Comparison of ENCODE assay signal across 23 cellular contexts in genomic region chr13:39349391-39349790, GRCh38.
"Had no signal": no experiment of that assay in that cellular context is flagged by ENCODE, and none has a peak within 500 bp of the region (broad histone marks: within the 10 kb centered on the region; RNA-seq: fewer than 3 reads in every experiment).

No MANE protein-coding gene starts in this region.

- ATAC-seq: body of pancreas; gastroesophageal sphincter; lower lobe of right lung; psoas muscle; right lobe of liver; stimulated activated naive CD8-positive, alpha-beta T cell treated with anti-CD3 and anti-CD28 coated beads, Interleukin-15, amount 100 ng/mL, for 72 hours; T-cell had no signal

- H3K4me2 ChIP-seq: smooth muscle cell had no signal

- H3K36me3 ChIP-seq: colonic mucosa, gastroesophageal sphincter, lower lobe of right lung, right lobe of liver, suprapubic skin, transverse colon, uterus had no signal

- H3K4me3 Mint-ChIP-seq: activated B cell treated with CpG ODN at 0.5 μM for 24 hours; activated CD4-positive, alpha-beta memory T cell treated with anti-CD3 and anti-CD28 coated beads for 36 hours; activated naive CD8-positive, alpha-beta T cell treated with anti-CD3 and anti-CD28 coated beads for 36 hours; activated T-helper 1 cell treated with anti-CD3 and anti-CD28 coated beads, Interleukin-12 subunit alpha, Interleukin-12 subunit beta, Interleukin-2, Interleukin-4 antibody, amounts not matched to agents 30 ng/mL and 10 ng/mL and 1 ng/mL, durations not matched to agents 14 hours and 24 hours and 36 hours; central memory CD8-positive, alpha-beta T cell; nephron progenitor cell; stimulated activated naive CD8-positive, alpha-beta T cell treated with anti-CD3 and anti-CD28 coated beads, Interleukin-15, amount 100 ng/mL, for 72 hours; T-cell had no signal

- H3K4me1 Mint-ChIP-seq: activated B cell treated with CpG ODN at 0.5 μM for 24 hours; activated naive CD8-positive, alpha-beta T cell treated with anti-CD3 and anti-CD28 coated beads for 36 hours; central memory CD8-positive, alpha-beta T cell; stimulated activated naive CD8-positive, alpha-beta T cell treated with anti-CD3 and anti-CD28 coated beads, Interleukin-15, amount 100 ng/mL, for 72 hours; T-cell had no signal

- H3K27ac ChIP-seq: body of pancreas, colonic mucosa, lower lobe of right lung, psoas muscle, right lobe of liver, suprapubic skin, transverse colon, uterus had no signal

- H3K27me3 ChIP-seq: body of pancreas, colonic mucosa, gastroesophageal sphincter, right lobe of liver, suprapubic skin, transverse colon, uterus had no signal

- H3K27ac Mint-ChIP-seq: activated B cell treated with CpG ODN at 0.5 μM for 24 hours; activated CD4-positive, alpha-beta memory T cell treated with anti-CD3 and anti-CD28 coated beads for 36 hours; activated naive CD8-positive, alpha-beta T cell treated with anti-CD3 and anti-CD28 coated beads for 36 hours; activated T-helper 1 cell treated with anti-CD3 and anti-CD28 coated beads, Interleukin-12 subunit alpha, Interleukin-12 subunit beta, Interleukin-2, Interleukin-4 antibody, amounts not matched to agents 30 ng/mL and 10 ng/mL and 1 ng/mL, durations not matched to agents 14 hours and 24 hours and 36 hours; nephron progenitor cell; stimulated activated naive CD8-positive, alpha-beta T cell treated with anti-CD3 and anti-CD28 coated beads, Interleukin-15, amount 100 ng/mL, for 72 hours; T-cell had no signal

- H3K36me3 Mint-ChIP-seq: activated CD4-positive, alpha-beta memory T cell treated with anti-CD3 and anti-CD28 coated beads for 36 hours; activated naive CD8-positive, alpha-beta T cell treated with anti-CD3 and anti-CD28 coated beads for 36 hours; T-cell had no signal

- H3K4me3 ChIP-seq: body of pancreas, colonic mucosa, gastroesophageal sphincter, lower lobe of right lung, psoas muscle, right lobe of liver, smooth muscle cell, suprapubic skin, transverse colon, uterus had no signal

- H3K27me3 Mint-ChIP-seq: central memory CD8-positive, alpha-beta T cell had no signal

- DNase-seq: activated B cell treated with CpG ODN at 0.5 μM for 24 hours; activated CD4-positive, alpha-beta memory T cell treated with anti-CD3 and anti-CD28 coated beads for 36 hours; activated CD4-positive, alpha-beta T cell treated with anti-CD3 and anti-CD28 coated beads for 4 hours; activated naive CD8-positive, alpha-beta T cell treated with anti-CD3 and anti-CD28 coated beads for 36 hours; activated T-cell treated with anti-CD3 and anti-CD28 coated beads for 4 hours; amniotic stem cell; body of pancreas; colonic mucosa; erythroblast; lower lobe of right lung; nephron progenitor cell; psoas muscle; right lobe of liver; stimulated activated CD4-positive, alpha-beta T cell treated with anti-CD3 and anti-CD28 coated beads, Interleukin-4, amount 100 ng/mL, for 1 hour; stimulated activated naive CD8-positive, alpha-beta T cell treated with anti-CD3 and anti-CD28 coated beads, Interleukin-15, amount 100 ng/mL, for 72 hours; T-cell; transverse colon; uterus had no signal

- H3K4me1 ChIP-seq: body of pancreas, colonic mucosa, psoas muscle, right lobe of liver, suprapubic skin, uterus had no signal

- H3K9me3 Mint-ChIP-seq: activated B cell treated with CpG ODN at 0.5 μM for 24 hours; activated CD4-positive, alpha-beta memory T cell treated with anti-CD3 and anti-CD28 coated beads for 36 hours; activated naive CD8-positive, alpha-beta T cell treated with anti-CD3 and anti-CD28 coated beads for 36 hours; activated T-helper 1 cell treated with anti-CD3 and anti-CD28 coated beads, Interleukin-12 subunit alpha, Interleukin-12 subunit beta, Interleukin-2, Interleukin-4 antibody, amounts not matched to agents 30 ng/mL and 10 ng/mL and 1 ng/mL, durations not matched to agents 14 hours and 24 hours and 36 hours; central memory CD8-positive, alpha-beta T cell; stimulated activated naive CD8-positive, alpha-beta T cell treated with anti-CD3 and anti-CD28 coated beads, Interleukin-15, amount 100 ng/mL, for 72 hours; T-cell had no signal

- H3K9me3 ChIP-seq: body of pancreas, colonic mucosa, gastroesophageal sphincter, lower lobe of right lung, psoas muscle, right lobe of liver, suprapubic skin, transverse colon, uterus had no signal
